Comparison of ENCODE assay signal across 17 cellular contexts in genomic region chr12:58090685-58091084, GRCh38.
"Had no signal": no experiment of that assay in that cellular context is flagged by ENCODE, and none has a peak within 500 bp of the region (broad histone marks: within the 10 kb centered on the region; RNA-seq: fewer than 3 reads in every experiment).

No MANE protein-coding gene starts in this region.

- DNase-seq: colonic mucosa; cortex of kidney; effector CD8-positive, alpha-beta T cell; effector memory CD8-positive, alpha-beta T cell; erythroblast; foreskin keratinocyte; heart left ventricle; left cardiac atrium; left lung; left ventricle myocardium superior; lower lobe of right lung; mesenchymal stem cell; mucosa of descending colon; naive B cell had no signal

- H3K4me3 ChIP-seq: colonic mucosa, gastroesophageal sphincter, heart left ventricle, hepatocyte, left lung, lower lobe of right lung, mucosa of descending colon had no signal

- H3K27me3 ChIP-seq: colonic mucosa, gastroesophageal sphincter, heart left ventricle, hepatocyte, left lung had no signal

- H3K9me3 ChIP-seq: colonic mucosa, gastroesophageal sphincter, heart left ventricle, left lung, lower lobe of right lung, mucosa of descending colon had no signal

- H3K4me1 ChIP-seq: colonic mucosa, foreskin keratinocyte, left lung, lower lobe of right lung had no signal

- H3K36me3 ChIP-seq: colonic mucosa, gastroesophageal sphincter, heart left ventricle, left lung, lower lobe of right lung had no signal

- H3K27ac ChIP-seq: colonic mucosa, epithelial cell of prostate, foreskin keratinocyte, gastroesophageal sphincter, hepatocyte, left lung, lower lobe of right lung had no signal
